ENCODE assay signal across 1 cellular context in the genomic region with DNA sequence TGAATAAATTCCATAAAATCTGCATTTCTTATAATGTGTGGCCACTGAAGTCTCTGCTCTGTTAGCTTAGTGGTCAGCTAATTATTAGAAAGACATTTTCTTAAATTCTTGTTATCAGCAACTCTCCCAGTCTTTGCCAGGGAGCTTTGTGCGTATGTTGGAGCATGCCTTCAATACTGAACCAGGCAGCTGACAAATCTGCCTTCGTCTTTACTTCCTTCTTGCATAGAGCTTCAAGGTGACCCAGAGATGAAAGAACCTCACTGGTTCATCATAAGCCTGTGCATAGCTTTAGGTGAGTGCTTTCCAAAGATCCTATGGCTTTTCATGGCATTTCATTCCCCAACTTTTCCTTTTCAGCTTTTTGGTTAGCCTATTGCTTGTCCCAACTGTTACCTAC.
TF ChIP-seq lines count a peak whose summit lies in the region.

No MANE protein-coding gene starts in this region.

TF ChIP-seq in H1, 55 proteins besides CTCF, POLR2A, EP300 and RAD21 (continued from another document):
- TF ChIP-seq TAF1 (IDR thresholded peaks at IDR 0.05; ENCODE audit: low read depth, low read length) (no peak), BCL11A (IDR thresholded peaks at IDR 0.05; ENCODE audit: low read depth in 2 of 2, low read length in 2 of 2) (no peak), KDM5A (IDR thresholded peaks at IDR 0.05; ENCODE audit: low read length) (no peak), POU5F1 (IDR thresholded peaks at IDR 0.05; ENCODE audit: low read depth, low read length) (no peak)
- TF ChIP-seq, protein P1, sequence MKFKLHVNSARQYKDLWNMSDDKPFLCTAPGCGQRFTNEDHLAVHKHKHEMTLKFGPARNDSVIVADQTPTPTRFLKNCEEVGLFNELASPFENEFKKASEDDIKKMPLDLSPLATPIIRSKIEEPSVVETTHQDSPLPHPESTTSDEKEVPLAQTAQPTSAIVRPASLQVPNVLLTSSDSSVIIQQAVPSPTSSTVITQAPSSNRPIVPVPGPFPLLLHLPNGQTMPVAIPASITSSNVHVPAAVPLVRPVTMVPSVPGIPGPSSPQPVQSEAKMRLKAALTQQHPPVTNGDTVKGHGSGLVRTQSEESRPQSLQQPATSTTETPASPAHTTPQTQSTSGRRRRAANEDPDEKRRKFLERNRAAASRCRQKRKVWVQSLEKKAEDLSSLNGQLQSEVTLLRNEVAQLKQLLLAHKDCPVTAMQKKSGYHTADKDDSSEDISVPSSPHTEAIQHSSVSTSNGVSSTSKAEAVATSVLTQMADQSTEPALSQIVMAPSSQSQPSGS (IDR thresholded peaks at IDR 0.05; ENCODE audit: low read length), result no peak
